ENCODE assay signal across 2 cellular contexts in the genomic region with DNA sequence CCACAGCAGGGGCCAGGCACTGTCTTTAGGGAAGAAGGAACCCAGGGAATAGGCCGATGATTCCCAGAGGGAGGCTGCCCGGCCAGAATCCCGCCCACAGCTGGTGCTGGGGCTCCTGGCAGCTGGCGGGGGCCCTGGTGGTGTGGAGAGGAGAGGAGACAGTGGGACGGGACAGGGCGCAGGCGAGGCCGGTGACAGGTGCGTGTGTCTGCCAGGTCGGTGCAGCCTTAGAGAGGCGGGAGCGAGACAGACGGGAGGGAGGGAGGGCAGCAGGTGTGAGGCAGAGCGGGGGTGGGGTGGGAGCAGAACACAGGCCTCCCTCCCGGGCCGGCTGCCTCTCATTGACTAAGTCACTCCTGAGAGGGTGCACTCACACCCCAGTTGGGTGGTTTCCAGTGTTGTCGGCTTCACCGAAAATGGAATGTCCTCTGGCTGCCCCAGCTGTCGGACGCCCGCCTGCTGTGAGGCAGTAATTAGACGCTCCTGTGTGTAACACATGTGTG.
TF ChIP-seq lines count a peak whose summit lies in the region.

No MANE protein-coding gene starts in this region.

TF ChIP-seq in GM23338, 12 proteins besides CTCF, POLR2A, EP300 and RAD21:
- TF ChIP-seq JUNB (IDR thresholded peaks at IDR 0.05; ENCODE audit: unreplicated experiment) = no peak
- no peak for TF ChIP-seq ZNF114 (CRISPR knock-in tag; IDR thresholded peaks at IDR 0.05)
- no peak for TF ChIP-seq ZNF462 (CRISPR knock-in tag; IDR thresholded peaks at IDR 0.05)
- TF ChIP-seq NANOG (IDR thresholded peaks at IDR 0.05; ENCODE audit: borderline replicate concordance) = no peak
- no peak for TF ChIP-seq POLR2AphosphoS5 (IDR thresholded peaks at IDR 0.05; ENCODE audit: low read depth)
- TF ChIP-seq ZNF331 (CRISPR knock-in tag; IDR thresholded peaks at IDR 0.05; ENCODE audit: low read depth) = no peak
- TF ChIP-seq, protein P1, sequence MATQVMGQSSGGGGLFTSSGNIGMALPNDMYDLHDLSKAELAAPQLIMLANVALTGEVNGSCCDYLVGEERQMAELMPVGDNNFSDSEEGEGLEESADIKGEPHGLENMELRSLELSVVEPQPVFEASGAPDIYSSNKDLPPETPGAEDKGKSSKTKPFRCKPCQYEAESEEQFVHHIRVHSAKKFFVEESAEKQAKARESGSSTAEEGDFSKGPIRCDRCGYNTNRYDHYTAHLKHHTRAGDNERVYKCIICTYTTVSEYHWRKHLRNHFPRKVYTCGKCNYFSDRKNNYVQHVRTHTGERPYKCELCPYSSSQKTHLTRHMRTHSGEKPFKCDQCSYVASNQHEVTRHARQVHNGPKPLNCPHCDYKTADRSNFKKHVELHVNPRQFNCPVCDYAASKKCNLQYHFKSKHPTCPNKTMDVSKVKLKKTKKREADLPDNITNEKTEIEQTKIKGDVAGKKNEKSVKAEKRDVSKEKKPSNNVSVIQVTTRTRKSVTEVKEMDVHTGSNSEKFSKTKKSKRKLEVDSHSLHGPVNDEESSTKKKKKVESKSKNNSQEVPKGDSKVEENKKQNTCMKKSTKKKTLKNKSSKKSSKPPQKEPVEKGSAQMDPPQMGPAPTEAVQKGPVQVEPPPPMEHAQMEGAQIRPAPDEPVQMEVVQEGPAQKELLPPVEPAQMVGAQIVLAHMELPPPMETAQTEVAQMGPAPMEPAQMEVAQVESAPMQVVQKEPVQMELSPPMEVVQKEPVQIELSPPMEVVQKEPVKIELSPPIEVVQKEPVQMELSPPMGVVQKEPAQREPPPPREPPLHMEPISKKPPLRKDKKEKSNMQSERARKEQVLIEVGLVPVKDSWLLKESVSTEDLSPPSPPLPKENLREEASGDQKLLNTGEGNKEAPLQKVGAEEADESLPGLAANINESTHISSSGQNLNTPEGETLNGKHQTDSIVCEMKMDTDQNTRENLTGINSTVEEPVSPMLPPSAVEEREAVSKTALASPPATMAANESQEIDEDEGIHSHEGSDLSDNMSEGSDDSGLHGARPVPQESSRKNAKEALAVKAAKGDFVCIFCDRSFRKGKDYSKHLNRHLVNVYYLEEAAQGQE (IDR thresholded peaks at IDR 0.05; ENCODE audit: unreplicated experiment) = no peak
TF ChIP-seq in GM23338: peak in this region for 0.

TF ChIP-seq in H1, 55 proteins besides CTCF, POLR2A, EP300 and RAD21:
- TF ChIP-seq ASH2L (IDR thresholded peaks at IDR 0.05; ENCODE audit: low read length) = no peak
- TF ChIP-seq SUZ12 (IDR thresholded peaks at IDR 0.05; ENCODE audit: low read length) = no peak
- no peak for TF ChIP-seq CREB1 (IDR thresholded peaks at IDR 0.05)
- TF ChIP-seq MAX (IDR thresholded peaks at IDR 0.05) = peak; percentile 36; the same call in 1 of the 2 replicates
- TF ChIP-seq RNF2 (IDR thresholded peaks at IDR 0.05; ENCODE audit: borderline replicate concordance, low read depth, low read length, missing control alignments, poor library complexity, severe bottlenecking) = no peak
- TF ChIP-seq BCL11A (IDR thresholded peaks at IDR 0.05; ENCODE audit: low read depth in 2 of 2, low read length in 2 of 2) = no peak
- TF ChIP-seq YY1 (IDR thresholded peaks at IDR 0.05; ENCODE audit: low read depth, low read length) = no peak
- TF ChIP-seq SIRT6 (IDR thresholded peaks at IDR 0.05; ENCODE audit: low read length) = no peak
- TF ChIP-seq TCF12 (IDR thresholded peaks at IDR 0.05; ENCODE audit: low read depth, low read length) = 0 out of 2 replicates have a peak, but pooled peaks have one; percentile 22
- TF ChIP-seq HDAC6 (IDR thresholded peaks at IDR 0.05; ENCODE audit: low read depth, low read length) = no peak
- no peak for TF ChIP-seq GABPA (IDR thresholded peaks at IDR 0.05; ENCODE audit: borderline replicate concordance, insufficient read depth, low read length)
- TF ChIP-seq CEBPB (IDR thresholded peaks at IDR 0.05; ENCODE audit: low read depth, low read length) = no peak
- TF ChIP-seq, protein P2, sequence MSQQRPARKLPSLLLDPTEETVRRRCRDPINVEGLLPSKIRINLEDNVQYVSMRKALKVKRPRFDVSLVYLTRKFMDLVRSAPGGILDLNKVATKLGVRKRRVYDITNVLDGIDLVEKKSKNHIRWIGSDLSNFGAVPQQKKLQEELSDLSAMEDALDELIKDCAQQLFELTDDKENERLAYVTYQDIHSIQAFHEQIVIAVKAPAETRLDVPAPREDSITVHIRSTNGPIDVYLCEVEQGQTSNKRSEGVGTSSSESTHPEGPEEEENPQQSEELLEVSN (IDR thresholded peaks at IDR 0.05) = peak; percentile 46; the same call in 1 of the 2 replicates
